8 cellular contexts compared by ENCODE assay signal in genomic region chr9:35923927-35924763, GRCh38. TPM values are rescaled to one million over a fixed set of nuclear protein-coding genes. Genes with fewer than 3 reads are reported as not detected.
DNase-seq lines count a peak whose midpoint lies in the region; ATAC-seq and TF ChIP-seq lines count a peak whose summit lies in the region.

No MANE protein-coding gene starts in this region.

- H2BK120ac ChIP-seq in mesenchymal stem cell (ENCODE audit: low read depth, low read length): no peak overlapping the region

- H4K91ac ChIP-seq in mesenchymal stem cell (ENCODE audit: low read length): no peak overlapping the region

- H3K27ac Mint-ChIP-seq in type B pancreatic cell: peak overlapping the region; percentile 71
- no peak overlapping the region for H3K27ac Mint-ChIP-seq in effector memory CD8-positive, alpha-beta T cell

- peak overlapping the region; percentile 61 for H4K8ac ChIP-seq in mesenchymal stem cell (ENCODE audit: low read length)

- DNase-seq in AG04450 (ENCODE audit: low read depth, low spot score) (peak; percentile 76), LNCaP clone FGC (ENCODE audit: low read depth) (peak; percentile 95), caudate nucleus (lab: John Stamatoyannopoulos, UW) (peak in 26 of 61 donors; percentile 11 to 87 (median 34)), mesenchymal stem cell (peak; percentile 87), type B pancreatic cell (ENCODE audit: extremely low spot score, unreplicated experiment) (no peak), Peyer's patch (no peak)
- no peak for DNase-seq in effector memory CD8-positive, alpha-beta T cell

- H3K27me3 ChIP-seq in AG04450 (ENCODE audit: control insufficient read depth, insufficient read depth, low read length) (no peaks in the 10 kb centered on the region), mesenchymal stem cell (ENCODE audit: control insufficient read depth in 1 of 2, insufficient read depth in 1 of 2, low read length in 2 of 2) (no peaks in the 10 kb centered on the region), Peyer's patch (no peaks in the 10 kb centered on the region)

- POLR2A ChIA-PET in AG04450 (lab: Yijun Ruan, JAX): interaction anchor here (0.9 to 2.5 kb wide), 5 partner anchors 12 to 36 kb away, joined by 3 to 25 read pairs (median 11); partner anchors contain the start of gene HRCT1

- H3K36me3 Mint-ChIP-seq in type B pancreatic cell: no peaks in the 10 kb centered on the region
- no peaks in the 10 kb centered on the region for H3K36me3 Mint-ChIP-seq in effector memory CD8-positive, alpha-beta T cell (ENCODE audit: insufficient read depth)

- no peak overlapping the region for H2AFZ ChIP-seq in mesenchymal stem cell (ENCODE audit: low read depth, low read length)

- CTCF ChIA-PET in AG04450 (lab: Charles Lee): interaction anchor here (1.1 to 4.0 kb wide), 7 partner anchors 11 to 134 kb away, joined by 3 to 33 read pairs (median 5); no protein-coding TSS in a partner anchor

- H2BK5ac ChIP-seq in mesenchymal stem cell (ENCODE audit: low read depth, low read length, poor library complexity, severe bottlenecking): peak overlapping the region; percentile 99

- H3K4me1 ChIP-seq in mesenchymal stem cell (ENCODE audit: control insufficient read depth, insufficient read depth, low read depth, low read length) (peaks cover 6% of the 10 kb centered on the region), Peyer's patch (peaks cover 0 to 32% (median under 1%) of the 10 kb centered on the region in 4 donors)

- peak overlapping the region; percentile 78 for H2AK5ac ChIP-seq in mesenchymal stem cell (ENCODE audit: low read length, severe bottlenecking)

- no peak overlapping the region for H3K23ac ChIP-seq in mesenchymal stem cell (ENCODE audit: low read length in 2 of 2)

- H3K9me3 Mint-ChIP-seq in type B pancreatic cell: no peaks in the 10 kb centered on the region
- no peaks in the 10 kb centered on the region for H3K9me3 Mint-ChIP-seq in effector memory CD8-positive, alpha-beta T cell

- no peak for ATAC-seq in effector memory CD8-positive, alpha-beta T cell (replicated peaks)
- no peak for ATAC-seq in GM21825 (IDR thresholded peaks at IDR 0.05; ENCODE audit: unreplicated experiment)

- H3K27ac ChIP-seq in AG04450 (ENCODE audit: low read depth, low read length): peak overlapping the region; percentile 97
- peak overlapping the region; percentile 55 for H3K27ac ChIP-seq in caudate nucleus (ENCODE audit: low read depth, low read length)
- H3K27ac ChIP-seq in mesenchymal stem cell (ENCODE audit: low read length, poor library complexity, severe bottlenecking): peak overlapping the region; percentile 98
- peak overlapping the region in 2 of 4 donors; percentile 23 to 37 for H3K27ac ChIP-seq in Peyer's patch

- no peak overlapping the region for H3K4ac ChIP-seq in mesenchymal stem cell (ENCODE audit: low read depth in 1 of 2, low read length in 2 of 2)

- TF ChIP-seq CTCF in AG04450 (IDR thresholded peaks at IDR 0.05; ENCODE audit: low read depth, low read length) (no peak), LNCaP clone FGC (IDR thresholded peaks at IDR 0.05; ENCODE audit: control insufficient read depth, extremely low read depth, insufficient read depth) (no peak), type B pancreatic cell (conservative IDR thresholded peaks at IDR 0.05) (no peak), Peyer's patch (IDR thresholded peaks at IDR 0.05) (no peak)

- H3K36me3 ChIP-seq in mesenchymal stem cell (ENCODE audit: control insufficient read depth in 1 of 2, insufficient read depth in 2 of 2, low read depth in 1 of 2, low read length in 2 of 2) (no peaks in the 10 kb centered on the region), Peyer's patch (no peaks in the 10 kb centered on the region)

- H3K4me1 Mint-ChIP-seq in type B pancreatic cell (ENCODE audit: unreplicated experiment): peaks cover 3% of the 10 kb centered on the region
- no peaks in the 10 kb centered on the region for H3K4me1 Mint-ChIP-seq in effector memory CD8-positive, alpha-beta T cell (ENCODE audit: low read depth in 2 of 2)

- H2BK15ac ChIP-seq in mesenchymal stem cell (ENCODE audit: low read depth, poor library complexity, severe bottlenecking): no peak overlapping the region

- H3K4me3 ChIP-seq in AG04450 (ENCODE audit: low read depth, low read length) (peak overlapping the region; percentile 38), LNCaP clone FGC (ENCODE audit: low read depth, low read length) (no peak overlapping the region), mesenchymal stem cell (ENCODE audit: insufficient read depth in 1 of 2, low read depth in 1 of 2, low read length in 2 of 2) (peak overlapping the region in 1 of 2 experiments; percentile 40), Peyer's patch (no peak overlapping the region)

- H3K9me3 ChIP-seq in AG04450 (ENCODE audit: control insufficient read depth, insufficient read depth, low read length) (no peaks in the 10 kb centered on the region), mesenchymal stem cell (ENCODE audit: control insufficient read depth, low read length) (no peaks in the 10 kb centered on the region), Peyer's patch (no peaks in the 10 kb centered on the region)

- H3K4me3 Mint-ChIP-seq in type B pancreatic cell: no peak overlapping the region
- H3K4me3 Mint-ChIP-seq in effector memory CD8-positive, alpha-beta T cell: no peak overlapping the region

- H3K79me1 ChIP-seq in mesenchymal stem cell (replicated peaks; ENCODE audit: low read length, poor library complexity, severe bottlenecking): no peaks in the 10 kb centered on the region

- 66% methylated on average over 8 of the region's 9 CpGs for WGBS in mesenchymal stem cell

- no peak overlapping the region for H2BK12ac ChIP-seq in mesenchymal stem cell (ENCODE audit: low read length in 2 of 2)

- H3K14ac ChIP-seq in mesenchymal stem cell (ENCODE audit: low read length in 2 of 2): no peak overlapping the region

- peak overlapping the region in 1 of 2 experiments; percentile 5 for H3K18ac ChIP-seq in mesenchymal stem cell (ENCODE audit: low read depth in 1 of 2, low read length in 2 of 2)

- H3K9ac ChIP-seq in mesenchymal stem cell (ENCODE audit: low read length): peak overlapping the region; percentile 88

- H3K4me2 ChIP-seq in mesenchymal stem cell (ENCODE audit: low read length, poor library complexity, severe bottlenecking): peak overlapping the region; percentile 45

- no peak for TF ChIP-seq POLR2A in Peyer's patch (IDR thresholded peaks at IDR 0.05)

- H3K27me3 Mint-ChIP-seq in type B pancreatic cell: peaks cover 12% of the 10 kb centered on the region
- H3K27me3 Mint-ChIP-seq in effector memory CD8-positive, alpha-beta T cell: peaks cover 29 to 37% of the 10 kb centered on the region in 2 donors

RNA-seq across cellular contexts. Expression of gene SPAAR, which starts 14.9 kb away (rescaled TPM):
- 0.17 and 0.27 TPM in 2 replicates for polyA plus RNA-seq in AG04450 (2011; rRNA removed)
- 0.35 and 0.41 TPM in 2 replicates for polyA minus RNA-seq in AG04450 (2011; rRNA and poly(A)+ RNA removed)
- 0.28 TPM for polyA plus RNA-seq in mesenchymal stem cell (2013, experiment 1 of 2)
- 0.27 TPM for polyA plus RNA-seq in mesenchymal stem cell (2013, experiment 2 of 2)
- not detected in 2 replicates for total RNA-seq in type B pancreatic cell (ENCODE audit: low replicate concordance)
- total RNA-seq in Peyer's patch: 10 to 100 TPM in 1 of 4 donors, under 1 TPM in 1, not detected in 2; 0.88 to 17.3 TPM

RNA-seq across cellular contexts. Expression of gene HRCT1, which starts 18.1 kb away (rescaled TPM):
- 2.7 and 3.0 TPM in 2 replicates for polyA plus RNA-seq in AG04450 (2011; rRNA removed)
- 1.3 and 2.8 TPM in 2 replicates for polyA minus RNA-seq in AG04450 (2011; rRNA and poly(A)+ RNA removed)
- 1.7 TPM for polyA plus RNA-seq in mesenchymal stem cell (2013, experiment 1 of 2)
- polyA plus RNA-seq in mesenchymal stem cell (2013, experiment 2 of 2): 2.2 TPM
- total RNA-seq in type B pancreatic cell (ENCODE audit: low replicate concordance): 0.40 TPM in 1 of 2 replicates, not detected in the other
- total RNA-seq in Peyer's patch: 10 to 100 TPM in 3 of 4 donors, 1 to 10 TPM in 1; 9.1 to 32.6 (median 17.2) TPM

RNA-seq across cellular contexts. Expression of gene OR2S2, which starts 33.8 kb away (rescaled TPM):
- polyA plus RNA-seq in AG04450 (2011; rRNA removed): 0.46 and 1.1 TPM in 2 replicates
- polyA minus RNA-seq in AG04450 (2011; rRNA and poly(A)+ RNA removed): 1.1 and 3.0 TPM in 2 replicates
- not detected for polyA plus RNA-seq in mesenchymal stem cell (2013, experiment 1 of 2)
- not detected for polyA plus RNA-seq in mesenchymal stem cell (2013, experiment 2 of 2)
- not detected in 2 replicates for total RNA-seq in type B pancreatic cell (ENCODE audit: low replicate concordance)
- not detected for total RNA-seq in Peyer's patch

RNA-seq across cellular contexts. Expression of gene OR13J1, which starts 53.9 kb away (rescaled TPM):
- not detected in 2 replicates for polyA plus RNA-seq in AG04450 (2011; rRNA removed)
- not detected in 2 replicates for polyA minus RNA-seq in AG04450 (2011; rRNA and poly(A)+ RNA removed)
- not detected for polyA plus RNA-seq in mesenchymal stem cell (2013, experiment 1 of 2)
- not detected for polyA plus RNA-seq in mesenchymal stem cell (2013, experiment 2 of 2)
- total RNA-seq in type B pancreatic cell (ENCODE audit: low replicate concordance): not detected in 2 replicates
- total RNA-seq in Peyer's patch: not detected

Comparison
In these comparisons a context has a peak if more than half of its experiments do, and no peak if none do; other contexts are left out.
1. DNase-seq: peak in AG04450 (single experiment), LNCaP clone FGC (single experiment) and mesenchymal stem cell (single experiment); none in type B pancreatic cell (single experiment), effector memory CD8-positive, alpha-beta T cell (0 of 3) and Peyer's patch (0 of 3).